Comparison of ENCODE assay signal across 8 cellular contexts in the genomic region with DNA sequence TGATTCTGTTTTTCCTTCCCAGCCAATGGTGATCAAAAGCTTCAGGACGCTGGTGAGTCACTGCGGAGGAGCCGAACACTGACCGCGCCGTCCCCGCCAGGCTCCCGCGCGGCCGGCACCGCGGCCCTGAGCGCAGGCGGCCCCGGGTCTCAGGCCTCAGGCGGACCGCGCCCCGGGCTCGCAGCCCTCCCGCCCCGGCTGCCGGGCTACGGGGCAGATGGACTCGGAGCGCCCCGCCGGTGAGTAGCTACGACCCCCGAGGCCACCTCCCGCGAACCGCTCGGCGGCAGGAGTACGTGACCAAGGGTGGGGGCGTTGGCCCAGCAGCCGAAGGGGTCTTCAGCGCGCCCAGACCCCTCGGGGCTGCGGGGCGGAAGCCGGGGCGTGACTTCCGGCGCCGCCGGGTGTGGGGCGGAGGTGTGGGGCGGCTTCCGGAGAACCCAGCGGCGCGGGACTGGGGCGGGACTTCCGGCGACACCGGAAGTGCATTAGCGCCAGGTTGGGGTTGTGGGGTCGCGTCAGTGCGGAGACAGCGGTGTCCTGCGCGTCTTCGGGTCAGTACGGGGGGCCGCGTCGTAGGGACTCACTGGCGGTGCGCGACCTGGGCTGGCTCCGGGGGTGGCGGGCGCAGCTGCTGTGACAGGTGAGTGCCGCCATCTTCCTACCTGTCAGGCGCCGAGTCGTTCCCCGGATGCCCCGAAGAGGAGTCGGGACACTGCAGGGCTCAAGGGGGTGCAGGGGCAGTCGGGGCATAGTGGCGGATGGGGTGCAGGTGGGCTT. TPM values are rescaled to one million over a fixed set of nuclear protein-coding genes. Genes with fewer than 3 reads are reported as not detected.
A peak's percentile ranks its signal among the peaks of the same experiment; 100 is the strongest.
DNase-seq lines count a peak whose midpoint lies in the region; ATAC-seq and TF ChIP-seq lines count a peak whose summit lies in the region.

A gene with protein sequence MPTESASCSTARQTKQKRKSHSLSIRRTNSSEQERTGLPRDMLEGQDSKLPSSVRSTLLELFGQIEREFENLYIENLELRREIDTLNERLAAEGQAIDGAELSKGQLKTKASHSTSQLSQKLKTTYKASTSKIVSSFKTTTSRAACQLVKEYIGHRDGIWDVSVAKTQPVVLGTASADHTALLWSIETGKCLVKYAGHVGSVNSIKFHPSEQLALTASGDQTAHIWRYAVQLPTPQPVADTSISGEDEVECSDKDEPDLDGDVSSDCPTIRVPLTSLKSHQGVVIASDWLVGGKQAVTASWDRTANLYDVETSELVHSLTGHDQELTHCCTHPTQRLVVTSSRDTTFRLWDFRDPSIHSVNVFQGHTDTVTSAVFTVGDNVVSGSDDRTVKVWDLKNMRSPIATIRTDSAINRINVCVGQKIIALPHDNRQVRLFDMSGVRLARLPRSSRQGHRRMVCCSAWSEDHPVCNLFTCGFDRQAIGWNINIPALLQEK (plus strand): TSS at position 60 of the 780 bp plus-strand sequence. CDS start 15,771 bp downstream, outside the sequence.

- peak within 1 kb of the TSS; percentile 99 for H2BK5ac ChIP-seq in mesenchymal stem cell (ENCODE audit: low read depth, low read length, poor library complexity, severe bottlenecking)

- H3K27me3 ChIP-seq in BLaER1 treated with 17β-estradiol and CSF1 and Interleukin-3, amounts not matched to agents 10 nM and 100 nM = no peaks in the 10 kb centered on the region
- H3K27me3 ChIP-seq in effector memory CD4-positive, alpha-beta T cell (replicated peaks; ENCODE audit: control insufficient read depth, insufficient read depth, low read length, poor library complexity, severe bottlenecking) = no peaks in the 10 kb centered on the region
- no peaks in the 10 kb centered on the region for H3K27me3 ChIP-seq in mesenchymal stem cell (ENCODE audit: control insufficient read depth in 1 of 2, insufficient read depth in 1 of 2, low read length in 2 of 2)

- peak within 1 kb of the TSS; percentile 100 for H4K8ac ChIP-seq in mesenchymal stem cell (ENCODE audit: low read length)

- WGBS in mesenchymal stem cell = under 1% methylated on average over 79 of the region's 87 CpGs

- peaks cover 19 to 75% (median 42%) of the 10 kb centered on the region in 11 experiments; a peak in 19 of 22 replicates for H4K20me1 ChIP-seq in BLaER1 treated with 17β-estradiol and CSF1 and Interleukin-3, amounts not matched to agents 10 nM and 100 nM

- peak within 1 kb of the TSS; percentile 99 for H4K91ac ChIP-seq in mesenchymal stem cell (ENCODE audit: low read length)

- H3K23ac ChIP-seq in mesenchymal stem cell (ENCODE audit: low read length in 2 of 2) = peak within 1 kb of the TSS in 1 of 2 experiments; percentile 97

- H3K36me3 ChIP-seq in BLaER1 treated with 17β-estradiol and CSF1 and Interleukin-3, amounts not matched to agents 10 nM and 100 nM = peaks cover 30 to 52% (median 46%) of the 10 kb centered on the region in 11 experiments
- peaks cover 4% of the 10 kb centered on the region for H3K36me3 ChIP-seq in effector memory CD4-positive, alpha-beta T cell (ENCODE audit: control insufficient read depth, insufficient read depth, low read length)
- peaks cover 10 to 29% of the 10 kb centered on the region in 2 experiments for H3K36me3 ChIP-seq in mesenchymal stem cell (ENCODE audit: control insufficient read depth in 1 of 2, insufficient read depth in 2 of 2, low read depth in 1 of 2, low read length in 2 of 2)

- H3K4me1 ChIP-seq in BLaER1 treated with 17β-estradiol and CSF1 and Interleukin-3, amounts not matched to agents 10 nM and 100 nM = peaks cover 65 to 80% (median 75%) of the 10 kb centered on the region in 10 experiments
- peaks cover 14% of the 10 kb centered on the region for H3K4me1 ChIP-seq in effector memory CD4-positive, alpha-beta T cell (ENCODE audit: control insufficient read depth, insufficient read depth, low read length, poor library complexity, severe bottlenecking)
- peaks cover 9% of the 10 kb centered on the region for H3K4me1 ChIP-seq in mesenchymal stem cell (ENCODE audit: control insufficient read depth, insufficient read depth, low read depth, low read length)

- no peak within 1 kb of the TSS for H2BK15ac ChIP-seq in mesenchymal stem cell (ENCODE audit: low read depth, poor library complexity, severe bottlenecking)

- H3K4ac ChIP-seq in mesenchymal stem cell (ENCODE audit: low read depth in 1 of 2, low read length in 2 of 2) = peak within 1 kb of the TSS; percentile 77 to 94

- H3K9me3 ChIP-seq in BLaER1 treated with 17β-estradiol and CSF1 and Interleukin-3, amounts not matched to agents 10 nM and 100 nM (replicated peaks in 1 of 11) = no peaks in the 10 kb centered on the region
- H3K9me3 ChIP-seq in effector memory CD4-positive, alpha-beta T cell (ENCODE audit: control insufficient read depth, low read length) = no peaks in the 10 kb centered on the region
- H3K9me3 ChIP-seq in mesenchymal stem cell (ENCODE audit: control insufficient read depth, low read length) = no peaks in the 10 kb centered on the region

- H3K18ac ChIP-seq in mesenchymal stem cell (ENCODE audit: low read depth in 1 of 2, low read length in 2 of 2) = peak within 1 kb of the TSS; percentile 98 to 99

- H2AFZ ChIP-seq in mesenchymal stem cell (ENCODE audit: low read depth, low read length) = peak within 1 kb of the TSS; percentile 87

- TF ChIP-seq POLR2A in GM19193 (IDR thresholded peaks at IDR 0.05; ENCODE audit: extremely low read depth, insufficient read depth, insufficient read length) = peak; percentile 84

- peak within 1 kb of the TSS; percentile 87 to 100 (median 98) for H3K4me3 ChIP-seq in BLaER1 treated with 17β-estradiol and CSF1 and Interleukin-3, amounts not matched to agents 10 nM and 100 nM
- H3K4me3 ChIP-seq in effector memory CD4-positive, alpha-beta T cell (ENCODE audit: insufficient read depth, low read depth, low read length, poor library complexity, severe bottlenecking) = peak within 1 kb of the TSS; percentile 97
- peak within 1 kb of the TSS; percentile 98 to 100 for H3K4me3 ChIP-seq in mesenchymal stem cell (ENCODE audit: insufficient read depth in 1 of 2, low read depth in 1 of 2, low read length in 2 of 2)

- peaks cover 4% of the 10 kb centered on the region for H3K79me1 ChIP-seq in mesenchymal stem cell (replicated peaks; ENCODE audit: low read length, poor library complexity, severe bottlenecking)

- peak within 1 kb of the TSS in 1 of 2 experiments; percentile 98 for H3K14ac ChIP-seq in mesenchymal stem cell (ENCODE audit: low read length in 2 of 2)

- DNase-seq in NCI-H774 (lab: John Stamatoyannopoulos, UW) = peak; percentile 72
- DNase-seq in activated CD8-positive, alpha-beta memory T cell treated with anti-CD3 and anti-CD28 coated beads for 24 hours = peak; percentile 95
- DNase-seq in effector memory CD4-positive, alpha-beta T cell = peak; percentile 74 to 83 (median 80)
- DNase-seq in mesenchymal stem cell = peak; percentile 95
- peak; percentile 76 for DNase-seq in stimulated activated CD8-positive, alpha-beta memory T cell treated with anti-CD3 and anti-CD28 coated beads, Interleukin-12 subunit alpha, Interleukin-12 subunit beta, amount 100 ng/mL, for 24 hours (ENCODE audit: extremely low read depth)

- H3K27ac ChIP-seq in BLaER1 treated with 17β-estradiol and CSF1 and Interleukin-3, amounts not matched to agents 10 nM and 100 nM = peak within 1 kb of the TSS; percentile 96 to 100 (median 99)
- H3K27ac ChIP-seq in effector memory CD4-positive, alpha-beta T cell (ENCODE audit: insufficient read depth, low read length, poor library complexity, severe bottlenecking) = peak within 1 kb of the TSS; percentile 97
- peak within 1 kb of the TSS; percentile 96 for H3K27ac ChIP-seq in mesenchymal stem cell (ENCODE audit: low read length, poor library complexity, severe bottlenecking)

- ATAC-seq in HG03378 (IDR thresholded peaks at IDR 0.05; ENCODE audit: unreplicated experiment) = peak; percentile 67

- peak within 1 kb of the TSS; percentile 97 for H2BK120ac ChIP-seq in mesenchymal stem cell (ENCODE audit: low read depth, low read length)

- peak within 1 kb of the TSS; percentile 89 to 99 (median 92) for H3K4me2 ChIP-seq in BLaER1 treated with 17β-estradiol and CSF1 and Interleukin-3, amounts not matched to agents 10 nM and 100 nM
- peak within 1 kb of the TSS; percentile 86 for H3K4me2 ChIP-seq in mesenchymal stem cell (ENCODE audit: low read length, poor library complexity, severe bottlenecking)

- peak within 1 kb of the TSS; percentile 94 to 100 (median 99) for H3K9ac ChIP-seq in BLaER1 treated with 17β-estradiol and CSF1 and Interleukin-3, amounts not matched to agents 10 nM and 100 nM
- peak within 1 kb of the TSS; percentile 95 for H3K9ac ChIP-seq in mesenchymal stem cell (ENCODE audit: low read length)

- H2AK5ac ChIP-seq in mesenchymal stem cell (ENCODE audit: low read length, severe bottlenecking) = peak within 1 kb of the TSS; percentile 89

- H2BK12ac ChIP-seq in mesenchymal stem cell (ENCODE audit: low read length in 2 of 2) = peak within 1 kb of the TSS in 1 of 2 experiments; percentile 48

RNA-seq across cellular contexts. Expression of the gene that starts here (rescaled TPM):
- polyA plus RNA-seq in mesenchymal stem cell (2013, experiment 1 of 2) = 18.0 TPM
- 17.1 TPM for polyA plus RNA-seq in mesenchymal stem cell (2013, experiment 2 of 2)

Comparison
In these comparisons a context has a peak if more than half of its experiments do, and no peak if none do; other contexts are left out.
1. Peak in every context shown above with its lines: DNase-seq, ATAC-seq, H3K4me3 ChIP-seq and H3K27ac ChIP-seq.